ENCODE assay signal across 8 cellular contexts in genomic region chr3:170961616-170962400, GRCh38. TPM values are rescaled to one million over a fixed set of nuclear protein-coding genes. Genes with fewer than 3 reads are reported as not detected.
A peak's percentile ranks its signal among the peaks of the same experiment; 100 is the strongest.
DNase-seq lines count a peak whose midpoint lies in the region; ATAC-seq, FAIRE-seq and TF ChIP-seq lines count a peak whose summit lies in the region.

No MANE protein-coding gene starts in this region.

- no peak overlapping the region for H3K9ac ChIP-seq in SU-DHL-6 (ENCODE audit: low read length)

- H3K36me3 ChIP-seq in SU-DHL-6 (ENCODE audit: low read length) = no peaks in the 10 kb centered on the region
- no peaks in the 10 kb centered on the region for H3K36me3 ChIP-seq in gastroesophageal sphincter

- intact Hi-C loops in sciatic nerve (cut with DNase I) = loop anchor here (10.0 kb wide), 1 partner anchor 603 kb away; no protein-coding TSS in a partner anchor

- H3K4me3 Mint-ChIP-seq in stimulated activated effector memory CD8-positive, alpha-beta T cell treated with anti-CD3 and anti-CD28 coated beads, Interleukin-12 subunit alpha, Interleukin-12 subunit beta, amount 100 ng/mL, for 72 hours = no peak overlapping the region

- H4K20me1 ChIP-seq in SU-DHL-6 (ENCODE audit: low read depth, low read length) = no peaks in the 10 kb centered on the region

- TF ChIP-seq EP300 in gastroesophageal sphincter (IDR thresholded peaks at IDR 0.05) = no peak

- no peaks in the 10 kb centered on the region for H3K9me2 ChIP-seq in SU-DHL-6 (replicated peaks; ENCODE audit: insufficient read depth, low read length)

- H3K36me3 Mint-ChIP-seq in stimulated activated effector memory CD8-positive, alpha-beta T cell treated with anti-CD3 and anti-CD28 coated beads, Interleukin-12 subunit alpha, Interleukin-12 subunit beta, amount 100 ng/mL, for 72 hours = no peaks in the 10 kb centered on the region

- DNase-seq in D721Med (ENCODE audit: insufficient read length, low spot score) = no peak
- peak; percentile 35 for DNase-seq in HuH-7.5 (ENCODE audit: low spot score)
- no peak for DNase-seq in sciatic nerve (ENCODE audit: low spot score)
- no peak for DNase-seq in stimulated activated effector memory CD8-positive, alpha-beta T cell treated with anti-CD3 and anti-CD28 coated beads, Interleukin-12 subunit alpha, Interleukin-12 subunit beta, amount 100 ng/mL, for 72 hours (ENCODE audit: low spot score in 2 of 2)

- no peaks in the 10 kb centered on the region for H3K9me3 ChIP-seq in SU-DHL-6 (ENCODE audit: insufficient read depth, low read length)
- no peaks in the 10 kb centered on the region for H3K9me3 ChIP-seq in gastroesophageal sphincter

- H2AFZ ChIP-seq in SU-DHL-6 (ENCODE audit: low read depth, low read length, severe bottlenecking) = no peak overlapping the region

- ATAC-seq in gastroesophageal sphincter (no peak), sciatic nerve (peak; percentile 81), GM21737 (IDR thresholded peaks at IDR 0.05; ENCODE audit: unreplicated experiment) (no peak), GM19035 (IDR thresholded peaks at IDR 0.05; ENCODE audit: unreplicated experiment) (no peak)
- no peak for ATAC-seq in stimulated activated effector memory CD8-positive, alpha-beta T cell treated with anti-CD3 and anti-CD28 coated beads, Interleukin-12 subunit alpha, Interleukin-12 subunit beta, amount 100 ng/mL, for 72 hours

- H3K27ac ChIP-seq in SU-DHL-6 (ENCODE audit: low read depth, low read length) = no peak overlapping the region
- H3K27ac ChIP-seq in gastroesophageal sphincter = no peak overlapping the region

- TF ChIP-seq POLR2A in gastroesophageal sphincter (IDR thresholded peaks at IDR 0.05) = no peak

- no peaks in the 10 kb centered on the region for H3K79me2 ChIP-seq in SU-DHL-6 (ENCODE audit: insufficient read depth, low read length)

- H3K4me1 Mint-ChIP-seq in stimulated activated effector memory CD8-positive, alpha-beta T cell treated with anti-CD3 and anti-CD28 coated beads, Interleukin-12 subunit alpha, Interleukin-12 subunit beta, amount 100 ng/mL, for 72 hours = no peaks in the 10 kb centered on the region

- H3K4me2 ChIP-seq in SU-DHL-6 (ENCODE audit: low read depth, low read length, poor library complexity, severe bottlenecking) = no peak overlapping the region

- no peaks in the 10 kb centered on the region for H3K4me1 ChIP-seq in gastroesophageal sphincter

- peak; percentile 89 for FAIRE-seq in D721Med (lab: Jason Lieb, UNC)

- TF ChIP-seq CTCF in D721Med (IDR thresholded peaks at IDR 0.05; ENCODE audit: insufficient read depth, missing control alignments) (peak; percentile 67), SU-DHL-6 (IDR thresholded peaks at IDR 0.05; ENCODE audit: insufficient read depth, low read length, poor library complexity, severe bottlenecking) (peak; percentile 34), gastroesophageal sphincter (IDR thresholded peaks at IDR 0.05) (peak; percentile 31 to 68 (median 64))

- H3K4me3 ChIP-seq in SU-DHL-6 (ENCODE audit: insufficient read depth, low read length, poor library complexity, severe bottlenecking) = no peak overlapping the region
- no peak overlapping the region for H3K4me3 ChIP-seq in gastroesophageal sphincter

- H3K27ac Mint-ChIP-seq in stimulated activated effector memory CD8-positive, alpha-beta T cell treated with anti-CD3 and anti-CD28 coated beads, Interleukin-12 subunit alpha, Interleukin-12 subunit beta, amount 100 ng/mL, for 72 hours = no peak overlapping the region

- H3K27me3 ChIP-seq in SU-DHL-6 (ENCODE audit: low read length) (0 out of 2 replicates have a peak, but pooled peaks cover 3% of the 10 kb centered on the region), gastroesophageal sphincter (no peaks in the 10 kb centered on the region)

- no peaks in the 10 kb centered on the region for H3K9me3 Mint-ChIP-seq in stimulated activated effector memory CD8-positive, alpha-beta T cell treated with anti-CD3 and anti-CD28 coated beads, Interleukin-12 subunit alpha, Interleukin-12 subunit beta, amount 100 ng/mL, for 72 hours

- H3F3A ChIP-seq in SU-DHL-6 (ENCODE audit: insufficient read depth) = no peaks in the 10 kb centered on the region

- 26 to 30% methylated on average over 4 of the region's 4 CpGs for WGBS in gastroesophageal sphincter (ENCODE audit: low coverage in 1 of 2), 2 donors

RNA-seq across cellular contexts. Expression of gene EIF5A2, which starts 53.4 kb away (rescaled TPM):
- total RNA-seq in gastroesophageal sphincter (10 to 100 TPM in 3 of 4 donors, 1 to 10 TPM in 1; 9.6 to 15.1 (median 11.2) TPM), sciatic nerve (19.1 TPM)
